11 cellular contexts compared by ENCODE assay signal in genomic region chr1:19414490-19414889, GRCh38.
DNase-seq lines count a peak whose midpoint lies in the region; ATAC-seq and TF ChIP-seq lines count a peak whose summit lies in the region.
"Had no signal": no experiment of that assay in that cellular context is flagged by ENCODE, and none has a peak within 500 bp of the region (broad histone marks: within the 10 kb centered on the region; RNA-seq: fewer than 3 reads in every experiment).

No MANE protein-coding gene starts in this region.

- no peak for ATAC-seq in CD8-positive, alpha-beta T cell
- peak; percentile 40 for ATAC-seq in body of pancreas
- peak; percentile 94 to 95 for ATAC-seq in gastrocnemius medialis
- no peak for ATAC-seq in GM19328 (IDR thresholded peaks at IDR 0.05; ENCODE audit: unreplicated experiment)

- CTCF ChIA-PET in CD8-positive, alpha-beta T cell (lab: Charles Lee) = interaction anchor here (1.0 kb wide), 1 partner anchor 28 kb away, joined by 3 read pairs; no protein-coding TSS in a partner anchor
- CTCF ChIA-PET in activated naive CD4-positive, alpha-beta T cell treated with anti-CD3 and anti-CD28 coated beads, Interleukin-2, amount 10 ng/mL, durations not matched to agents 7 days and 5 days (lab: Charles Lee) = interaction anchor here (1.1 kb wide), 1 partner anchor 168 kb away, joined by 5 read pairs; no protein-coding TSS in a partner anchor

- POLR2A ChIA-PET in CD8-positive, alpha-beta T cell (lab: Charles Lee) = no interaction called here

- peak overlapping the region; percentile 77 for H3K27ac Mint-ChIP-seq in CD8-positive, alpha-beta T cell
- no peak overlapping the region for H3K27ac Mint-ChIP-seq in activated naive CD4-positive, alpha-beta T cell treated with anti-CD3 and anti-CD28 coated beads, Interleukin-2, amount 10 ng/mL, durations not matched to agents 7 days and 5 days

- H3K4me3 Mint-ChIP-seq in CD8-positive, alpha-beta T cell = no peak overlapping the region
- no peak overlapping the region for H3K4me3 Mint-ChIP-seq in activated naive CD4-positive, alpha-beta T cell treated with anti-CD3 and anti-CD28 coated beads, Interleukin-2, amount 10 ng/mL, durations not matched to agents 7 days and 5 days
- H3K4me3 Mint-ChIP-seq: central memory CD8-positive, alpha-beta T cell had no signal

- H3K27me3 ChIP-seq in CD8-positive, alpha-beta T cell (ENCODE audit: insufficient read depth, low read length) = no peaks in the 10 kb centered on the region
- H3K27me3 ChIP-seq in body of pancreas = no peaks in the 10 kb centered on the region
- no peaks in the 10 kb centered on the region for H3K27me3 ChIP-seq in gastrocnemius medialis
- H3K27me3 ChIP-seq in BE2C = no peaks in the 10 kb centered on the region
- H3K27me3 ChIP-seq: BLaER1 had no signal

- H3K36me3 Mint-ChIP-seq in CD8-positive, alpha-beta T cell = peaks cover 80% of the 10 kb centered on the region
- peaks cover 47% of the 10 kb centered on the region for H3K36me3 Mint-ChIP-seq in activated naive CD4-positive, alpha-beta T cell treated with anti-CD3 and anti-CD28 coated beads, Interleukin-2, amount 10 ng/mL, durations not matched to agents 7 days and 5 days

- H3K4me1 ChIP-seq in CD8-positive, alpha-beta T cell (ENCODE audit: insufficient read depth, low read length) = peaks cover 31% of the 10 kb centered on the region
- H3K4me1 ChIP-seq in body of pancreas = peaks cover 4% of the 10 kb centered on the region
- H3K4me1 ChIP-seq in gastrocnemius medialis = peaks cover 69 to 73% of the 10 kb centered on the region in 2 donors
- H3K4me1 ChIP-seq in BE2C = no peaks in the 10 kb centered on the region

- in situ Hi-C loops in gastrocnemius medialis (cut with MboI; ENCODE audit: low sequenced_read_pairs in 4 of 4) = no loop called here

- no peak for TF ChIP-seq POLR2A in body of pancreas (IDR thresholded peaks at IDR 0.05)
- TF ChIP-seq POLR2A in gastrocnemius medialis (IDR thresholded peaks at IDR 0.05) = no peak

- H3K27me3 Mint-ChIP-seq in CD8-positive, alpha-beta T cell (ENCODE audit: low read depth) = no peaks in the 10 kb centered on the region
- no peaks in the 10 kb centered on the region for H3K27me3 Mint-ChIP-seq in activated naive CD4-positive, alpha-beta T cell treated with anti-CD3 and anti-CD28 coated beads, Interleukin-2, amount 10 ng/mL, durations not matched to agents 7 days and 5 days
- H3K27me3 Mint-ChIP-seq: central memory CD8-positive, alpha-beta T cell had no signal

- WGBS in body of pancreas, 2 donors = 50 to 59% methylated on average over 2 of the region's 2 CpGs

- peaks cover 88% of the 10 kb centered on the region for H3K4me1 Mint-ChIP-seq in CD8-positive, alpha-beta T cell (ENCODE audit: low read depth)
- H3K4me1 Mint-ChIP-seq in activated naive CD4-positive, alpha-beta T cell treated with anti-CD3 and anti-CD28 coated beads, Interleukin-2, amount 10 ng/mL, durations not matched to agents 7 days and 5 days = peaks cover 24% of the 10 kb centered on the region

- no peak for TF ChIP-seq CTCF in CD8-positive, alpha-beta T cell (IDR thresholded peaks at IDR 0.05)
- TF ChIP-seq CTCF in body of pancreas (IDR thresholded peaks at IDR 0.05) (no peak), gastrocnemius medialis (IDR thresholded peaks at IDR 0.05 in 4 of 5, conservative IDR thresholded peaks at IDR 0.05 in 1 of 5) (no peak), BE2C (IDR thresholded peaks at IDR 0.05; ENCODE audit: low read depth, low read length) (no peak)

- H3K27ac ChIP-seq in CD8-positive, alpha-beta T cell (ENCODE audit: low read depth, low read length) = no peak overlapping the region
- no peak overlapping the region for H3K27ac ChIP-seq in body of pancreas
- H3K27ac ChIP-seq in gastrocnemius medialis = peak overlapping the region; percentile 61 to 82 (median 76)
- H3K27ac ChIP-seq: BLaER1 had no signal

- no peaks in the 10 kb centered on the region for H3K9me3 Mint-ChIP-seq in CD8-positive, alpha-beta T cell
- H3K9me3 Mint-ChIP-seq in activated naive CD4-positive, alpha-beta T cell treated with anti-CD3 and anti-CD28 coated beads, Interleukin-2, amount 10 ng/mL, durations not matched to agents 7 days and 5 days = no peaks in the 10 kb centered on the region
- H3K9me3 Mint-ChIP-seq: central memory CD8-positive, alpha-beta T cell had no signal

- no peak for DNase-seq in CD8-positive, alpha-beta T cell
- DNase-seq in body of pancreas (no peak), inferior parietal cortex (ENCODE audit: extremely low spot score) (peak; percentile 55), gastrocnemius medialis (peak; percentile 71 to 73), KG1 (lab: John Stamatoyannopoulos, UW) (no peak), BE2C (no peak)
- DNase-seq in activated naive CD4-positive, alpha-beta T cell treated with anti-CD3 and anti-CD28 coated beads, Interleukin-2, amount 10 ng/mL, durations not matched to agents 7 days and 5 days = no peak
- DNase-seq: stimulated activated CD4-positive, alpha-beta T cell treated with anti-CD3 and anti-CD28 coated beads, Interleukin-1b, Interleukin-23, amount 100 ng/mL, for 48 hours had no signal

- H3K4me3 ChIP-seq in CD8-positive, alpha-beta T cell (ENCODE audit: low read depth, low read length) = no peak overlapping the region
- no peak overlapping the region for H3K4me3 ChIP-seq in body of pancreas
- H3K4me3 ChIP-seq in gastrocnemius medialis = peak overlapping the region in 1 of 4 donors; percentile 4
- no peak overlapping the region for H3K4me3 ChIP-seq in BE2C (ENCODE audit: low read depth, low read length)
- H3K4me3 ChIP-seq: BLaER1 had no signal

- intact Hi-C loops in CD8-positive, alpha-beta T cell (cut with DNase I, micrococcal nuclease) = no loop called here
- intact Hi-C loops in body of pancreas (cut with DNase I) = no loop called here
- intact Hi-C loops in gastrocnemius medialis (cut with DNase I; ENCODE audit: low total_unique reads) = loop anchor here (2.0 kb wide), 1 partner anchor 22 kb away; no protein-coding TSS in a partner anchor

- H3K36me3 ChIP-seq in CD8-positive, alpha-beta T cell (ENCODE audit: insufficient read depth, low read length) = peaks cover 17% of the 10 kb centered on the region
- H3K36me3 ChIP-seq in body of pancreas (replicated peaks in 1 of 2; ENCODE audit: insufficient read depth in 1 of 2, low read depth in 2 of 2) (peaks cover 0 to 10% of the 10 kb centered on the region in 2 donors), gastrocnemius medialis (no peaks in the 10 kb centered on the region), BE2C (no peaks in the 10 kb centered on the region; the same call in 1 of the 2 replicates)

- H3K9me3 ChIP-seq in CD8-positive, alpha-beta T cell (ENCODE audit: low read length) = no peaks in the 10 kb centered on the region
- H3K9me3 ChIP-seq in body of pancreas = no peaks in the 10 kb centered on the region
- no peaks in the 10 kb centered on the region for H3K9me3 ChIP-seq in gastrocnemius medialis
- no peaks in the 10 kb centered on the region for H3K9me3 ChIP-seq in BE2C
- H3K9me3 ChIP-seq: BLaER1 had no signal

Comparison
In these comparisons a context has a peak if more than half of its experiments do, and no peak if none do; other contexts are left out.
1. ATAC-seq: peak in body of pancreas (single experiment) and gastrocnemius medialis (2 of 2); none in CD8-positive, alpha-beta T cell (single experiment) and GM19328 (single experiment).
2. DNase-seq: peak in inferior parietal cortex (single experiment) and gastrocnemius medialis (2 of 2); none in CD8-positive, alpha-beta T cell (0 of 7), body of pancreas (0 of 4), KG1 (single experiment), BE2C (single experiment) and activated naive CD4-positive, alpha-beta T cell treated with anti-CD3 and anti-CD28 coated beads, Interleukin-2, amount 10 ng/mL, durations not matched to agents 7 days and 5 days (single experiment).
3. H3K27ac ChIP-seq: peak in gastrocnemius medialis (4 of 4); none in CD8-positive, alpha-beta T cell (single experiment) and body of pancreas (0 of 4).